14 cellular contexts compared by ENCODE assay signal in the genomic region with DNA sequence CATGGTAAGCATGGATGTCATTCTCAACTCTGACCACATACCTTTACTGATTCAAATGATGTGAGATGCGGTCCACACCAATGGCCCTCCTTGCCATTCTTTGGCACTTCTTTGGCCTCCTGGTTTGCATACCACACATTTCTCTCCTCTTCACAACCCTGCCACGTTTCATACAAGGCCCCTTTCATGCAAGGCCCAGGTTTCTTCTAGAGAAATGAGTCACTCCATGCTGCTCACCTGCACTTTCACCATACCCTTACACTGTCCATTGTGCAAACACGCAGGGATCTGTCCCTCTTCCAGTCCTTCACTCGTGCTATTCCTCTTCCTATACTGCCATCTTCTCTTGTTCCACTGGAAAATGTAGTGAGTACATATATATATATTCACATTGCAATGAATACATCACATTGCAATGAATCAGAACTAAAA. TPM values are rescaled to one million over a fixed set of nuclear protein-coding genes. Genes with fewer than 3 reads are reported as not detected.
DNase-seq lines count a peak whose midpoint lies in the region; ATAC-seq, FAIRE-seq and TF ChIP-seq lines count a peak whose summit lies in the region.
"Had no signal": no experiment of that assay in that cellular context is flagged by ENCODE, and none has a peak within 500 bp of the region (broad histone marks: within the 10 kb centered on the region; RNA-seq: fewer than 3 reads in every experiment).

No MANE protein-coding gene starts in this region.

- H3K4me3 ChIP-seq in GM12878 (no peak overlapping the region), tibial artery (no peak overlapping the region)
- H3K4me3 ChIP-seq: GM23248 had no signal

- no peak for DNase-seq in GM12878 (ENCODE audit: low read depth, low spot score)
- DNase-seq in activated CD4-positive, alpha-beta T cell treated with anti-CD3 and anti-CD28 coated beads for 48 hours, result no peak
- DNase-seq in activated CD4-positive, alpha-beta T cell treated with anti-CD3 and anti-CD28 coated beads for 4 hours, result no peak
- no peak for DNase-seq in tibial artery
- no peak for DNase-seq in GM13976 (ENCODE audit: low spot score)
- DNase-seq: activated CD4-positive, CD25-positive, alpha-beta regulatory T cell treated with anti-CD3 and anti-CD28 coated beads, Interleukin-2, amount 50 U/mL, for 72 hours; effector memory CD8-positive, alpha-beta T cell; left cardiac atrium; stimulated activated CD4-positive, alpha-beta T cell treated with anti-CD3 and anti-CD28 coated beads, Interleukin-4, amount 100 ng/mL, for 1 hour; stimulated activated naive CD4-positive, alpha-beta T cell treated with Interleukin-2 at 50 U/mL for 16 hours had no signal

- no peak for FAIRE-seq in GM12878 (lab: Jason Lieb, UNC)

- CTCF ChIA-PET in GM12878 (lab: Yijun Ruan, JAX), result interaction anchor here (1.1 kb wide), 1 partner anchor 11 kb away, joined by 3 read pairs; no protein-coding TSS in a partner anchor

- no peak for TF ChIP-seq RAD21 in GM12878 (IDR thresholded peaks at IDR 0.05; ENCODE audit: insufficient read depth, low read depth, low read length)

- H3K9me3 ChIP-seq in GM12878 (replicated peaks; ENCODE audit: control insufficient read depth, insufficient read depth, low read length) (no peaks in the 10 kb centered on the region; the same call in 2 of the 3 replicates), tibial artery (no peaks in the 10 kb centered on the region)

- no peak overlapping the region for H3K4me2 ChIP-seq in GM12878 (ENCODE audit: control insufficient read depth, insufficient read depth)

- H3K27ac ChIP-seq in GM12878 (ENCODE audit: control insufficient read depth, insufficient read depth), result no peak overlapping the region
- H3K27ac ChIP-seq in tibial artery, result no peak overlapping the region
- H3K27ac ChIP-seq: GM23248 had no signal

- in situ Hi-C loops in GM12878 (cut with MboI) (no loop called here), GM13976 (cut with MboI; ENCODE audit: low sequenced_read_pairs, unreplicated experiment) (no loop called here)

- no peaks in the 10 kb centered on the region for H3K79me2 ChIP-seq in GM12878 (ENCODE audit: control insufficient read depth, insufficient read depth, low read length)

- TF ChIP-seq POLR2A in GM12878 (IDR thresholded peaks at IDR 0.05; ENCODE audit: low read depth, low read length), result no peak

- H3K9ac ChIP-seq in GM12878 (ENCODE audit: control insufficient read depth, insufficient read depth, low read length), result no peak overlapping the region
- H3K9ac ChIP-seq: GM23248 had no signal

- H3K4me1 ChIP-seq in GM12878 (ENCODE audit: control insufficient read depth, insufficient read depth, low read length), result no peaks in the 10 kb centered on the region
- no peaks in the 10 kb centered on the region for H3K4me1 ChIP-seq in tibial artery

- H3K36me3 ChIP-seq in GM12878 (ENCODE audit: control insufficient read depth in 2 of 2, insufficient read depth in 2 of 2, low read length in 1 of 2) (no peaks in the 10 kb centered on the region), tibial artery (no peaks in the 10 kb centered on the region)

- no peak overlapping the region for H2AFZ ChIP-seq in GM12878 (ENCODE audit: control insufficient read depth, low read depth, low read length)
- H2AFZ ChIP-seq: GM23248 had no signal

- TF ChIP-seq CTCF in GM12878 (IDR thresholded peaks at IDR 0.05 in 2 of 3, conservative IDR thresholded peaks at IDR 0.05 in 1 of 3; ENCODE audit: control insufficient read depth in 2 of 3, extremely low read depth in 1 of 3, insufficient read depth in 1 of 3, low read depth in 3 of 3, low read length in 3 of 3), result no peak
- TF ChIP-seq CTCF in tibial artery (IDR thresholded peaks at IDR 0.05), result no peak
- no peak for TF ChIP-seq CTCF in GM13976 (IDR thresholded peaks at IDR 0.05; ENCODE audit: borderline replicate concordance, control extremely low read depth, extremely low read depth, insufficient read depth, missing control alignments)

- no peak for TF ChIP-seq EP300 in GM12878 (IDR thresholded peaks at IDR 0.05; ENCODE audit: borderline replicate concordance in 1 of 2, control insufficient read depth in 1 of 2, low read depth in 2 of 2, low read length in 2 of 2)

- RAD21 ChIA-PET in GM12878 (lab: Charles Lee; ENCODE audit: unreplicated experiment), result interaction anchor here (0.6 to 1.0 kb wide), 2 partner anchors 97 to 1794 kb away, joined by 3 read pairs; no protein-coding TSS in a partner anchor

- no peaks in the 10 kb centered on the region for H3K27me3 ChIP-seq in GM12878 (replicated peaks in 1 of 2; ENCODE audit: control insufficient read depth in 2 of 2, insufficient read depth in 2 of 2, low read length in 1 of 2)
- H3K27me3 ChIP-seq in tibial artery, result no peaks in the 10 kb centered on the region

- ATAC-seq in GM18861 (IDR thresholded peaks at IDR 0.05; ENCODE audit: unreplicated experiment), result peak; percentile 46
- ATAC-seq in GM21529 (IDR thresholded peaks at IDR 0.05; ENCODE audit: unreplicated experiment), result peak; percentile 57
- ATAC-seq in HG03095 (IDR thresholded peaks at IDR 0.05; ENCODE audit: unreplicated experiment), result peak; percentile 87
- ATAC-seq in GM12878, result peak; percentile 76
- ATAC-seq: effector memory CD8-positive, alpha-beta T cell; left cardiac atrium had no signal

- WGBS in GM12878 (ENCODE audit: insufficient coverage, insufficient replicate concordance, low lambda C conversion rate, missing lambda C conversion rate), result 20% methylated on average over 4 of the region's 4 CpGs

- intact Hi-C loops in GM12878 (cut with micrococcal nuclease; ENCODE audit: unreplicated experiment) (no loop called here), tibial artery (cut with DNase I; ENCODE audit: low total_unique reads) (no loop called here)

- no peaks in the 10 kb centered on the region for H4K20me1 ChIP-seq in GM12878 (ENCODE audit: control insufficient read depth, insufficient read depth)

- SMC1A ChIA-PET in GM12878 (lab: Charles Lee; ENCODE audit: uncharacterized antibody, unreplicated experiment), result no interaction called here

- POLR2A ChIA-PET in GM12878 (lab: Charles Lee), result no interaction called here

- no TSS peak for BruUV-seq in GM12878 (replicated peaks; lab: Mats Ljungman, UMichigan)

TF ChIP-seq in GM12878, 131 proteins besides CTCF, POLR2A, EP300 and RAD21:
- no peak for TF ChIP-seq BCLAF1 (IDR thresholded peaks at IDR 0.05)
- TF ChIP-seq BHLHE40 (IDR thresholded peaks at IDR 0.05; ENCODE audit: borderline replicate concordance in 1 of 2, low read depth in 2 of 2, low read length in 1 of 2), result peak in 1 of 2 experiments; percentile 36; a peak in 1 of 4 replicates
- no peak for TF ChIP-seq NFXL1 (IDR thresholded peaks at IDR 0.05; ENCODE audit: borderline replicate concordance)
- no peak for TF ChIP-seq CEBPB (IDR thresholded peaks at IDR 0.05; ENCODE audit: borderline replicate concordance in 1 of 2, low read depth in 2 of 2, low read length in 2 of 2)
- no peak for TF ChIP-seq STAT1 (conservative IDR thresholded peaks at IDR 0.05)

RNA-seq across cellular contexts. Expression of gene SLC24A5, which starts 24.4 kb away (rescaled TPM):
- not detected in 2 replicates for total RNA-seq in GM12878 (2013; cell fraction: nucleolus; rRNA removed)
- total RNA-seq in GM12878 (2014; rRNA removed), result not detected in 2 replicates
- not detected in 2 replicates for total RNA-seq in GM12878 (2014; rRNA removed; fragmentation: Illumina TruSeq; extraction: Trizol)
- not detected in 2 replicates for total RNA-seq in GM12878 (2021)
- not detected for polyA plus RNA-seq in GM12878 (2011; ENCODE audit: low read depth)
- 0.04 TPM in 1 of 2 replicates, not detected in the other for polyA plus RNA-seq in GM12878 (2011; rRNA removed)
- not detected in 2 replicates for polyA plus RNA-seq in GM12878 (2011; cell fraction: cytosol; rRNA removed)
- polyA plus RNA-seq in GM12878 (2011; cell fraction: nucleus; rRNA removed), result not detected in 2 replicates
- not detected in 2 replicates for polyA plus RNA-seq in GM12878 (2012)
- not detected in 2 replicates for polyA plus RNA-seq in GM12878 (2014; fragmentation: Illumina TruSeq; extraction: Trizol)
- polyA plus RNA-seq in GM12878 (2014; fragmentation: Nextera tagmentation; extraction: Ambion mirVana), result not detected
- not detected in 2 replicates for polyA plus RNA-seq in GM12878 (2014; rRNA removed)
- not detected for polyA plus RNA-seq in GM12878 (2016; fragmentation: Nextera tagmentation; extraction: Ambion mirVana)
- polyA minus RNA-seq in GM12878 (2011; rRNA and poly(A)+ RNA removed), result not detected in 2 replicates
- not detected in 2 replicates for polyA minus RNA-seq in GM12878 (2011; cell fraction: cytosol; rRNA and poly(A)+ RNA removed)
- not detected in 2 replicates for polyA minus RNA-seq in GM12878 (2011; cell fraction: nucleus; rRNA and poly(A)+ RNA removed)
- total RNA-seq: GM23248, left cardiac atrium had no signal
- polyA plus RNA-seq: GM23248 had no signal
